In genomic region chr9:18498947-18499585, GRCh38 we compare ENCODE assay signal across 23 cellular contexts. TPM values are rescaled to one million over a fixed set of nuclear protein-coding genes. Genes with fewer than 3 reads are reported as not detected.
DNase-seq lines count a peak whose midpoint lies in the region; ATAC-seq, FAIRE-seq and TF ChIP-seq lines count a peak whose summit lies in the region.
"Had no signal": no experiment of that assay in that cellular context is flagged by ENCODE, and none has a peak within 500 bp of the region (broad histone marks: within the 10 kb centered on the region; RNA-seq: fewer than 3 reads in every experiment).

No MANE protein-coding gene starts in this region.

- no peaks in the 10 kb centered on the region for H4K20me1 ChIP-seq in SK-N-SH (ENCODE audit: insufficient read depth)
- H4K20me1 ChIP-seq: BLaER1 treated with 17β-estradiol and CSF1 and Interleukin-3, amounts not matched to agents 10 nM and 100 nM had no signal

- H3K27me3 ChIP-seq in SK-N-SH (ENCODE audit: insufficient read depth) (no peaks in the 10 kb centered on the region), stomach smooth muscle (ENCODE audit: control insufficient read depth in 1 of 2, insufficient read depth in 2 of 2, low read length in 2 of 2) (no peaks in the 10 kb centered on the region)
- H3K27me3 ChIP-seq: BLaER1 treated with 17β-estradiol and CSF1 and Interleukin-3, amounts not matched to agents 10 nM and 100 nM had no signal

- H3K4me3 ChIP-seq in SK-N-SH (ENCODE audit: low read depth in 2 of 2, low read length in 1 of 2) (no peak overlapping the region), stomach smooth muscle (ENCODE audit: low read length in 2 of 2) (no peak overlapping the region)
- H3K4me3 ChIP-seq: BLaER1 treated with 17β-estradiol and CSF1 and Interleukin-3, amounts not matched to agents 10 nM and 100 nM; GM12878 had no signal

- H3K4me2 ChIP-seq in SK-N-SH = no peak overlapping the region
- H3K4me2 ChIP-seq: BLaER1 treated with 17β-estradiol and CSF1 and Interleukin-3, amounts not matched to agents 10 nM and 100 nM had no signal

- CTCF ChIA-PET in SK-N-SH (lab: Yijun Ruan, JAX) = interaction anchor here (1.2 to 1.6 kb wide), 4 partner anchors 8 to 60 kb away, joined by 3 to 6 read pairs (median 4); partner anchors contain the start of gene ADAMTSL1

- POLR2A ChIA-PET in SK-N-SH (lab: Yijun Ruan, JAX) = no interaction called here

- H3K4me1 ChIP-seq in SK-N-SH (ENCODE audit: control insufficient read depth in 1 of 2, insufficient read depth in 2 of 2, low read depth in 1 of 2, low read length in 1 of 2) (peaks cover 13 to 15% of the 10 kb centered on the region in 2 experiments; a peak in 3 of 4 replicates), stomach smooth muscle (ENCODE audit: control insufficient read depth, insufficient read depth, low read length) (peaks cover 10% of the 10 kb centered on the region)
- H3K4me1 ChIP-seq: BLaER1 treated with 17β-estradiol and CSF1 and Interleukin-3, amounts not matched to agents 10 nM and 100 nM had no signal

- H3K9ac ChIP-seq in SK-N-SH = no peak overlapping the region
- H3K9ac ChIP-seq in stomach smooth muscle (ENCODE audit: low read length in 2 of 2) = no peak overlapping the region
- H3K9ac ChIP-seq: BLaER1 treated with 17β-estradiol and CSF1 and Interleukin-3, amounts not matched to agents 10 nM and 100 nM had no signal

- no peak for TF ChIP-seq RAD21 in SK-N-SH (IDR thresholded peaks at IDR 0.05; ENCODE audit: low read length)

- 86% methylated on average over 7 of the region's 7 CpGs for WGBS in SK-N-SH (ENCODE audit: low lambda C conversion rate)

- intact Hi-C loops in left colon (cut with DNase I, micrococcal nuclease) = no loop called here

- peak; percentile 49 for ATAC-seq in left colon
- ATAC-seq: CD8-positive, alpha-beta T cell; GM12878 had no signal

- no peaks in the 10 kb centered on the region for H3K9me2 ChIP-seq in SK-N-SH

- TF ChIP-seq POLR2A in H54 (IDR thresholded peaks at IDR 0.05; ENCODE audit: low read depth, low read length) = no peak

- H3K27ac ChIP-seq in SK-N-SH (ENCODE audit: low read depth in 2 of 2, low read length in 1 of 2) (peak overlapping the region in 1 of 2 experiments; percentile 51; a peak in 3 of 4 replicates), stomach smooth muscle (ENCODE audit: low read length) (peak overlapping the region; percentile 25)
- H3K27ac ChIP-seq: BLaER1 treated with 17β-estradiol and CSF1 and Interleukin-3, amounts not matched to agents 10 nM and 100 nM had no signal

- no peak for DNase-seq in H54 (ENCODE audit: insufficient read length, low spot score)
- DNase-seq in SK-N-SH = peak; percentile 47
- DNase-seq in left colon = no peak
- no peak for DNase-seq in putamen (ENCODE audit: low spot score)
- DNase-seq in NCI-H2227 treated with DMSO at 0.1 percent for 48 hours (lab: John Stamatoyannopoulos, UW) = no peak
- no peak for DNase-seq in UCSD-AML1 (lab: John Stamatoyannopoulos, UW; ENCODE audit: unreplicated experiment)
- DNase-seq: CD8-positive, alpha-beta T cell; DMS53; EL; H7; HFFc6; IMR-90; NCI-H146; NCI-H2081; NCI-H2171 treated with DMSO at 0.1 percent for 48 hours; NCI-H748 treated with DMSO at 0.1 percent for 48 hours; OCI-M1; SHP77 treated with DMSO at 0.1 percent for 48 hours had no signal

- no peaks in the 10 kb centered on the region for H3K9me3 ChIP-seq in SK-N-SH
- H3K9me3 ChIP-seq in stomach smooth muscle (ENCODE audit: control insufficient read depth in 2 of 2, low read length in 2 of 2) = no peaks in the 10 kb centered on the region
- H3K9me3 ChIP-seq: BLaER1 treated with 17β-estradiol and CSF1 and Interleukin-3, amounts not matched to agents 10 nM and 100 nM had no signal

- H2AFZ ChIP-seq in SK-N-SH (ENCODE audit: low read depth) = no peak overlapping the region

- H3K36me3 ChIP-seq in SK-N-SH (replicated peaks in 1 of 2; ENCODE audit: control insufficient read depth in 1 of 2, insufficient read depth in 2 of 2, low read length in 1 of 2) (peaks cover 0 to 39% of the 10 kb centered on the region in 2 experiments), stomach smooth muscle (ENCODE audit: control insufficient read depth in 2 of 2, insufficient read depth in 2 of 2, low read length in 2 of 2) (no peaks in the 10 kb centered on the region)
- H3K36me3 ChIP-seq: BLaER1 treated with 17β-estradiol and CSF1 and Interleukin-3, amounts not matched to agents 10 nM and 100 nM had no signal

- peak; percentile 53 for FAIRE-seq in H54 (lab: Jason Lieb, UNC)
- FAIRE-seq: GM12878, HTR-8/SVneo had no signal

- TF ChIP-seq CTCF in SK-N-SH (IDR thresholded peaks at IDR 0.05) = no peak

- peaks cover 13% of the 10 kb centered on the region for H3F3A ChIP-seq in SK-N-SH (replicated peaks; ENCODE audit: insufficient read depth)

- TF ChIP-seq EP300 in SK-N-SH (IDR thresholded peaks at IDR 0.05; ENCODE audit: borderline replicate concordance in 1 of 2, low read depth in 1 of 2, low read length in 1 of 2) = peak in 1 of 2 experiments; percentile 53; a peak in 1 of 4 replicates

- H3K79me2 ChIP-seq in SK-N-SH (ENCODE audit: insufficient read depth) = peaks cover 100% of the 10 kb centered on the region

TF ChIP-seq in SK-N-SH, 30 proteins besides CTCF, POLR2A, EP300 and RAD21:
- TF ChIP-seq ELF1 (IDR thresholded peaks at IDR 0.05) = no peak
- TF ChIP-seq GABPA (IDR thresholded peaks at IDR 0.05; ENCODE audit: low read depth) = no peak
- TF ChIP-seq TCF12 (IDR thresholded peaks at IDR 0.05) = peak; percentile 35; the same call in 1 of the 2 replicates
- no peak for TF ChIP-seq SMC3 (IDR thresholded peaks at IDR 0.05; ENCODE audit: low read depth, low read length)
- 0 out of 2 replicates have a peak, but pooled peaks have one; percentile 15 for TF ChIP-seq RCOR1 (IDR thresholded peaks at IDR 0.05; ENCODE audit: low read length)
- no peak for TF ChIP-seq CHD2 (IDR thresholded peaks at IDR 0.05; ENCODE audit: low read length, partially characterized antibody)
- TF ChIP-seq POLR2AphosphoS5 (IDR thresholded peaks at IDR 0.05; ENCODE audit: low read depth, low read length) = 0 out of 2 replicates have a peak, but pooled peaks have one; percentile 13
- TF ChIP-seq NFIC (IDR thresholded peaks at IDR 0.05; ENCODE audit: borderline replicate concordance) = no peak
- TF ChIP-seq GATA2 (CRISPR knock-in tag; IDR thresholded peaks at IDR 0.05) = peak; percentile 52

RNA-seq across cellular contexts. Expression of gene ADAMTSL1, which starts 25.1 kb away (rescaled TPM):
- polyA plus RNA-seq in SK-N-SH (2012; rRNA removed) = 114 and 163 TPM in 2 replicates
- 59.3 and 94.0 TPM in 2 replicates for polyA plus RNA-seq in SK-N-SH (2012; cell fraction: cytosol; rRNA removed)
- polyA plus RNA-seq in SK-N-SH (2012; cell fraction: nucleus; rRNA removed) = 215 and 304 TPM in 2 replicates
- total RNA-seq in left colon = 10 to 100 TPM; 13.5 to 18.9 TPM
- total RNA-seq: CD8-positive, alpha-beta T cell; MCF 10A had no signal
